Comparison of ENCODE assay signal across 8 cellular contexts in genomic region chrX:46628406-46629371, GRCh38. TPM values are rescaled to one million over a fixed set of nuclear protein-coding genes. Genes with fewer than 3 reads are reported as not detected.
DNase-seq lines count a peak whose midpoint lies in the region; ATAC-seq, FAIRE-seq and TF ChIP-seq lines count a peak whose summit lies in the region.

No MANE protein-coding gene starts in this region.

- no peak overlapping the region for H3K4me2 ChIP-seq in endothelial cell of umbilical vein (ENCODE audit: insufficient read depth, low read length)

- no peaks in the 10 kb centered on the region for H3K27me3 Mint-ChIP-seq in T-helper 2 cell treated with Interferon-gamma antibody and Interleukin-4, amounts not matched to agents 5 μg/mL and 100 μg/mL, for 36 hours (ENCODE audit: low read depth)

- H3K27ac ChIP-seq in endothelial cell of umbilical vein (ENCODE audit: insufficient read depth, low read depth, low read length): peak overlapping the region; percentile 39
- H3K27ac ChIP-seq in spleen: peak overlapping the region in 7 of 8 donors; percentile 51 to 90 (median 83)
- H3K27ac ChIP-seq in foreskin keratinocyte: no peak overlapping the region

- no peak overlapping the region for H3K9ac ChIP-seq in endothelial cell of umbilical vein (replicated peaks; ENCODE audit: extremely low read depth, insufficient read depth, low read length)

- H3K4me3 Mint-ChIP-seq in T-helper 2 cell treated with Interferon-gamma antibody and Interleukin-4, amounts not matched to agents 5 μg/mL and 100 μg/mL, for 36 hours: peak overlapping the region; percentile 26

- dilution Hi-C loops in endothelial cell of umbilical vein (cut with MboI; ENCODE audit: extremely low pct_ligation_motif_present, low sequenced_read_pairs): no loop called here

- peak overlapping the region; percentile 75 for H3K27ac Mint-ChIP-seq in T-helper 2 cell treated with Interferon-gamma antibody and Interleukin-4, amounts not matched to agents 5 μg/mL and 100 μg/mL, for 36 hours

- H3K9me1 ChIP-seq in endothelial cell of umbilical vein (replicated peaks; ENCODE audit: control insufficient read depth, extremely low read depth, insufficient read depth, low read length): no peaks in the 10 kb centered on the region

- peak; percentile 72 for FAIRE-seq in endothelial cell of umbilical vein (lab: Jason Lieb, UNC)

- peak; percentile 49 for DNase-seq in T-helper 2 cell treated with Interferon-gamma antibody and Interleukin-4, amounts not matched to agents 5 μg/mL and 100 μg/mL, for 36 hours (ENCODE audit: low spot score)
- DNase-seq in T-helper 2 cell (no peak), MG63 (peak; percentile 1), endothelial cell of umbilical vein (ENCODE audit: low read depth, low spot score) (peak; percentile 47), spleen (no peak), NCI-H187 treated with DMSO at 0.1 percent for 48 hours (lab: John Stamatoyannopoulos, UW) (no peak), foreskin keratinocyte (no peak)

- CTCF ChIA-PET in endothelial cell of umbilical vein (lab: Charles Lee): interaction anchor here (0.6 to 2.6 kb wide), 4 partner anchors 13 to 683 kb away, joined by 3 to 7 read pairs (median 5); no protein-coding TSS in a partner anchor

- H3K36me3 Mint-ChIP-seq in T-helper 2 cell treated with Interferon-gamma antibody and Interleukin-4, amounts not matched to agents 5 μg/mL and 100 μg/mL, for 36 hours (ENCODE audit: low read depth): peaks cover 33% of the 10 kb centered on the region

- H3K27me3 ChIP-seq in MG63 (no peaks in the 10 kb centered on the region), endothelial cell of umbilical vein (ENCODE audit: control insufficient read depth in 2 of 2, insufficient read depth in 2 of 2, low read length in 2 of 2) (no peaks in the 10 kb centered on the region), spleen (replicated peaks in 1 of 7) (no peaks in the 10 kb centered on the region), foreskin keratinocyte (no peaks in the 10 kb centered on the region)

- no peaks in the 10 kb centered on the region for H4K20me1 ChIP-seq in endothelial cell of umbilical vein (replicated peaks; ENCODE audit: control insufficient read depth, extremely low read depth, insufficient read depth, low read length)

- H3K4me3 ChIP-seq in MG63 (no peak overlapping the region), endothelial cell of umbilical vein (replicated peaks in 1 of 3; ENCODE audit: insufficient read depth in 1 of 3, low read depth in 1 of 3, low read length in 3 of 3) (no peak overlapping the region), spleen (peak overlapping the region in 1 of 8 donors; percentile 43)

- H3K36me3 ChIP-seq in MG63: no peaks in the 10 kb centered on the region
- no peaks in the 10 kb centered on the region for H3K36me3 ChIP-seq in endothelial cell of umbilical vein (ENCODE audit: control insufficient read depth in 2 of 2, extremely low read depth in 1 of 2, insufficient read depth in 2 of 2, low read length in 2 of 2)
- H3K36me3 ChIP-seq in spleen: peaks cover 0 to 6% (median 0%) of the 10 kb centered on the region in 6 donors

- intact Hi-C loops in endothelial cell of umbilical vein (cut with micrococcal nuclease): no loop called here
- intact Hi-C loops in spleen (cut with DNase I; ENCODE audit: low total_unique reads): no loop called here

- ATAC-seq in GM21786 (IDR thresholded peaks at IDR 0.05; ENCODE audit: unreplicated experiment) (peak; percentile 84), foreskin keratinocyte (no peak)

- TF ChIP-seq CTCF in endothelial cell of umbilical vein (IDR thresholded peaks at IDR 0.05; ENCODE audit: extremely low read depth in 1 of 2, insufficient read depth in 1 of 2, low read depth in 1 of 2, low read length in 2 of 2) (no peak), spleen (IDR thresholded peaks at IDR 0.05 in 8 of 11, conservative IDR thresholded peaks at IDR 0.05 in 3 of 11) (no peak), foreskin keratinocyte (conservative IDR thresholded peaks at IDR 0.05) (no peak)

- H2AFZ ChIP-seq in endothelial cell of umbilical vein (ENCODE audit: low read depth, low read length): no peak overlapping the region

- H3K4me1 Mint-ChIP-seq in T-helper 2 cell treated with Interferon-gamma antibody and Interleukin-4, amounts not matched to agents 5 μg/mL and 100 μg/mL, for 36 hours (ENCODE audit: low read depth): peaks cover 27% of the 10 kb centered on the region

- H3K9me3 Mint-ChIP-seq in T-helper 2 cell treated with Interferon-gamma antibody and Interleukin-4, amounts not matched to agents 5 μg/mL and 100 μg/mL, for 36 hours: no peaks in the 10 kb centered on the region

- TF ChIP-seq POLR2A in endothelial cell of umbilical vein (IDR thresholded peaks at IDR 0.05; ENCODE audit: low read depth, low read length): no peak
- TF ChIP-seq POLR2A in spleen (IDR thresholded peaks at IDR 0.05): no peak

- H3K9me3 ChIP-seq in MG63 (no peaks in the 10 kb centered on the region), endothelial cell of umbilical vein (replicated peaks; ENCODE audit: control insufficient read depth, insufficient read depth, low read length) (no peaks in the 10 kb centered on the region), spleen (no peaks in the 10 kb centered on the region)

- H3K4me1 ChIP-seq in endothelial cell of umbilical vein (ENCODE audit: control insufficient read depth, extremely low read depth, insufficient read depth, low read length) (peaks cover 32% of the 10 kb centered on the region), spleen (peaks cover 11 to 44% (median 28%) of the 10 kb centered on the region in 6 donors), foreskin keratinocyte (no peaks in the 10 kb centered on the region)

- H3K79me2 ChIP-seq in endothelial cell of umbilical vein (ENCODE audit: control insufficient read depth, insufficient read depth, low read length): no peaks in the 10 kb centered on the region

- no TSS peak for BruUV-seq in endothelial cell of umbilical vein (replicated peaks; lab: Mats Ljungman, UMichigan)

- POLR2A ChIA-PET in endothelial cell of umbilical vein (lab: Charles Lee): no interaction called here

- 9 to 34% (median 26%) methylated on average over 4 to 6 of the region's 6 CpGs for WGBS in spleen, 5 donors

TF ChIP-seq in endothelial cell of umbilical vein, 7 proteins besides CTCF, POLR2A, EP300 and RAD21:
- TF ChIP-seq MYC (IDR thresholded peaks at IDR 0.05; ENCODE audit: low read depth, low read length) (no peak), GATA2 (IDR thresholded peaks at IDR 0.05; ENCODE audit: insufficient read depth, insufficient read length, low read depth, low read length) (no peak), JUN (IDR thresholded peaks at IDR 0.05; ENCODE audit: borderline replicate concordance, insufficient read depth, insufficient read length, low read depth) (no peak), POLR2AphosphoS5 (IDR thresholded peaks at IDR 0.05; ENCODE audit: insufficient read depth, low read depth, low read length) (no peak), EZH2 (IDR thresholded peaks at IDR 0.05; ENCODE audit: borderline replicate concordance, low read depth, low read length, severe bottlenecking) (no peak), MAX (IDR thresholded peaks at IDR 0.05; ENCODE audit: insufficient read depth, insufficient read length) (no peak), FOS (IDR thresholded peaks at IDR 0.05; ENCODE audit: borderline replicate concordance, insufficient read depth, low read length) (no peak)

RNA-seq across cellular contexts. Expression of gene CHST7, which starts 55.1 kb away (rescaled TPM):
- 2.4 and 5.1 TPM in 2 replicates for total RNA-seq in MG63 (2014; rRNA removed; shearing (Covaris generic); ENCODE audit: low replicate concordance)
- 9.8 and 11.2 TPM in 2 replicates for total RNA-seq in endothelial cell of umbilical vein
- 4.5 and 5.2 TPM in 2 replicates for polyA plus RNA-seq in endothelial cell of umbilical vein
- 2.5 and 3.7 TPM in 2 replicates for polyA plus RNA-seq in endothelial cell of umbilical vein (2011; cell fraction: cytosol; rRNA removed)
- polyA plus RNA-seq in endothelial cell of umbilical vein (2011; cell fraction: nucleus; rRNA removed): 1.2 and 1.6 TPM in 2 replicates
- polyA plus RNA-seq in endothelial cell of umbilical vein (2012): 5.2 and 9.5 TPM in 2 replicates
- polyA minus RNA-seq in endothelial cell of umbilical vein: 2.3 and 3.7 TPM in 2 replicates
- 0.51 TPM for polyA minus RNA-seq in endothelial cell of umbilical vein (2011; cell fraction: cytosol; rRNA and poly(A)+ RNA removed)
- 1.9 and 3.0 TPM in 2 replicates for polyA minus RNA-seq in endothelial cell of umbilical vein (2011; cell fraction: nucleus; rRNA and poly(A)+ RNA removed)
- total RNA-seq in spleen: 10 to 100 TPM; 14.6 to 43.9 (median 29.2) TPM
- 1 to 10 TPM; 2.0 to 5.2 (median 2.9) TPM for polyA plus RNA-seq in spleen
- 1.6 and 1.8 TPM in 2 replicates for total RNA-seq in foreskin keratinocyte
- polyA plus RNA-seq in foreskin keratinocyte: 1.4 and 1.7 TPM in 2 replicates

Comparison
In these comparisons a context has a peak if more than half of its experiments do, and no peak if none do; other contexts are left out.
1. DNase-seq: peak in T-helper 2 cell treated with Interferon-gamma antibody and Interleukin-4, amounts not matched to agents 5 μg/mL and 100 μg/mL, for 36 hours (single experiment), MG63 (single experiment) and endothelial cell of umbilical vein (single experiment); none in T-helper 2 cell (0 of 5), spleen (single experiment), NCI-H187 treated with DMSO at 0.1 percent for 48 hours (single experiment) and foreskin keratinocyte (0 of 2).